Comparison of ENCODE assay signal across 9 cellular contexts in genomic region chr19:38317104-38317612, GRCh38. TPM values are rescaled to one million over a fixed set of nuclear protein-coding genes. Genes with fewer than 3 reads are reported as not detected.
A peak's percentile ranks its signal among the peaks of the same experiment; 100 is the strongest.
DNase-seq lines count a peak whose midpoint lies in the region; ATAC-seq, FAIRE-seq and TF ChIP-seq lines count a peak whose summit lies in the region.
"Had no signal": no experiment of that assay in that cellular context is flagged by ENCODE, and none has a peak within 500 bp of the region (broad histone marks: within the 10 kb centered on the region; RNA-seq: fewer than 3 reads in every experiment).

No MANE protein-coding gene starts in this region.

- peaks cover 3% of the 10 kb centered on the region; the same call in 1 of the 2 replicates for H3K4me1 ChIP-seq in GM12878 (ENCODE audit: control insufficient read depth, insufficient read depth, low read length)

- no peaks in the 10 kb centered on the region for H3K36me3 ChIP-seq in GM12878 (ENCODE audit: control insufficient read depth in 2 of 2, insufficient read depth in 2 of 2, low read length in 1 of 2)

- H2AFZ ChIP-seq in GM12878 (ENCODE audit: control insufficient read depth, low read depth, low read length) = peak overlapping the region; percentile 79

- H3K36me3 Mint-ChIP-seq in progenitor cell of endocrine pancreas (ENCODE audit: insufficient read depth) = no peaks in the 10 kb centered on the region

- no peak for TF ChIP-seq EP300 in GM12878 (IDR thresholded peaks at IDR 0.05; ENCODE audit: borderline replicate concordance in 1 of 2, control insufficient read depth in 1 of 2, low read depth in 2 of 2, low read length in 2 of 2)

- intact Hi-C loops in GM12878 (cut with micrococcal nuclease; ENCODE audit: unreplicated experiment) = loop anchor here (5.0 kb wide), 1 partner anchor 75 kb away; no protein-coding TSS in a partner anchor

- peak overlapping the region; percentile 56; the same call in 1 of the 2 replicates for H3K4me2 ChIP-seq in GM12878 (ENCODE audit: control insufficient read depth, insufficient read depth)

- SMC1A ChIA-PET in GM12878 (lab: Charles Lee; ENCODE audit: uncharacterized antibody, unreplicated experiment) = no interaction called here

- peaks cover 48% of the 10 kb centered on the region for H3K27me3 Mint-ChIP-seq in progenitor cell of endocrine pancreas

- peak; percentile 95 for DNase-seq in OCI-M1 (lab: John Stamatoyannopoulos, UW)
- no peak for DNase-seq in GM12878 (ENCODE audit: low read depth, low spot score)
- DNase-seq in progenitor cell of endocrine pancreas (ENCODE audit: low spot score, unreplicated experiment) = no peak
- DNase-seq in GM03348 (ENCODE audit: low spot score) = no peak
- DNase-seq in ecto neural progenitor cell (ENCODE audit: low spot score) = no peak
- no peak for DNase-seq in NCI-H2171 (lab: John Stamatoyannopoulos, UW)
- DNase-seq in NCI-H1436 treated with DMSO at 0.1 percent for 48 hours (lab: John Stamatoyannopoulos, UW) = no peak

- no peak overlapping the region for H3K4me3 Mint-ChIP-seq in progenitor cell of endocrine pancreas (ENCODE audit: low read depth)

- H3K27ac ChIP-seq in GM12878 (ENCODE audit: control insufficient read depth, insufficient read depth) = no peak overlapping the region

- 3% methylated on average over 11 of the region's 11 CpGs for WGBS in GM12878 (ENCODE audit: insufficient coverage, insufficient replicate concordance, low lambda C conversion rate, missing lambda C conversion rate)

- peaks cover 4% of the 10 kb centered on the region for H3K79me2 ChIP-seq in GM12878 (ENCODE audit: control insufficient read depth, insufficient read depth, low read length)

- BruUV-seq in GM12878 (replicated peaks; lab: Mats Ljungman, UMichigan) = no TSS peak

- TF ChIP-seq POLR2A in GM15510 (IDR thresholded peaks at IDR 0.05; ENCODE audit: borderline replicate concordance, extremely low read depth, insufficient read length) (peak; percentile 19), GM12878 (IDR thresholded peaks at IDR 0.05; ENCODE audit: low read depth, low read length) (no peak)

- H3K27ac Mint-ChIP-seq in progenitor cell of endocrine pancreas = peak overlapping the region; percentile 45

- no peaks in the 10 kb centered on the region for H3K9me3 ChIP-seq in GM12878 (replicated peaks; ENCODE audit: control insufficient read depth, insufficient read depth, low read length)

- H3K27me3 ChIP-seq in GM12878 (replicated peaks in 1 of 2; ENCODE audit: control insufficient read depth in 2 of 2, insufficient read depth in 2 of 2, low read length in 1 of 2) = no peaks in the 10 kb centered on the region; a peak in 2 of 4 replicates

- peaks cover 2% of the 10 kb centered on the region for H3K4me1 Mint-ChIP-seq in progenitor cell of endocrine pancreas (ENCODE audit: low read depth)

- H3K9me3 Mint-ChIP-seq in progenitor cell of endocrine pancreas (ENCODE audit: low read depth) = no peaks in the 10 kb centered on the region

- TF ChIP-seq RAD21 in GM12878 (IDR thresholded peaks at IDR 0.05; ENCODE audit: insufficient read depth, low read depth, low read length) = no peak

- RAD21 ChIA-PET in GM12878 (lab: Charles Lee; ENCODE audit: unreplicated experiment) = no interaction called here

- H4K20me1 ChIP-seq in GM12878 (ENCODE audit: control insufficient read depth, insufficient read depth) = no peaks in the 10 kb centered on the region

- H3K4me3 ChIP-seq in GM12878 = no peak overlapping the region; the same call in 1 of the 2 replicates

- in situ Hi-C loops in GM12878 (cut with MboI) = no loop called here

- POLR2A ChIA-PET in GM12878 (lab: Charles Lee) = no interaction called here

- no peak overlapping the region for H3K9ac ChIP-seq in GM12878 (ENCODE audit: control insufficient read depth, insufficient read depth, low read length)

- ATAC-seq in GM12878 = no peak

- no peak for FAIRE-seq in GM12878 (lab: Jason Lieb, UNC)
- FAIRE-seq: islet of Langerhans had no signal

- CTCF ChIA-PET in GM12878 (lab: Yijun Ruan, JAX) = no interaction called here

- TF ChIP-seq CTCF in GM12878 (IDR thresholded peaks at IDR 0.05 in 2 of 3, conservative IDR thresholded peaks at IDR 0.05 in 1 of 3; ENCODE audit: control insufficient read depth in 2 of 3, extremely low read depth in 1 of 3, insufficient read depth in 1 of 3, low read depth in 3 of 3, low read length in 3 of 3) (no peak), progenitor cell of endocrine pancreas (IDR thresholded peaks at IDR 0.05; ENCODE audit: unreplicated experiment) (no peak)

RNA-seq across cellular contexts. Expression of gene YIF1B, which starts 1.4 kb away (rescaled TPM):
- 21.0 and 28.2 TPM in 2 replicates for total RNA-seq in GM12878 (2013; cell fraction: nucleolus; rRNA removed)
- 66.5 and 68.0 TPM in 2 replicates for total RNA-seq in GM12878 (2014; rRNA removed)
- 28.1 and 30.4 TPM in 2 replicates for total RNA-seq in GM12878 (2014; rRNA removed; fragmentation: Illumina TruSeq; extraction: Trizol)
- 51.8 and 53.3 TPM in 2 replicates for total RNA-seq in GM12878 (2021)
- polyA plus RNA-seq in GM12878 (2011; ENCODE audit: low read depth) = 29.1 TPM
- polyA plus RNA-seq in GM12878 (2011; rRNA removed) = 21.8 and 55.2 TPM in 2 replicates
- 106 and 141 TPM in 2 replicates for polyA plus RNA-seq in GM12878 (2011; cell fraction: cytosol; rRNA removed)
- 83.0 and 83.2 TPM in 2 replicates for polyA plus RNA-seq in GM12878 (2011; cell fraction: nucleus; rRNA removed)
- 50.6 and 56.6 TPM in 2 replicates for polyA plus RNA-seq in GM12878 (2012)
- polyA plus RNA-seq in GM12878 (2014; fragmentation: Illumina TruSeq; extraction: Trizol) = 9.1 and 36.2 TPM in 2 replicates
- polyA plus RNA-seq in GM12878 (2014; fragmentation: Nextera tagmentation; extraction: Ambion mirVana) = 10 to 100 TPM in 1 of 2 experiments, 1 to 10 TPM in 1; 1.3 to 11.6 TPM
- 101 and 111 TPM in 2 replicates for polyA plus RNA-seq in GM12878 (2014; rRNA removed)
- polyA plus RNA-seq in GM12878 (2016; fragmentation: Nextera tagmentation; extraction: Ambion mirVana) = 100 to 1,000 TPM in 1 of 2 experiments, 10 to 100 TPM in 1; 95.4 to 106 TPM
- 33.1 and 60.1 TPM in 2 replicates for polyA minus RNA-seq in GM12878 (2011; rRNA and poly(A)+ RNA removed)
- 26.1 and 29.9 TPM in 2 replicates for polyA minus RNA-seq in GM12878 (2011; cell fraction: cytosol; rRNA and poly(A)+ RNA removed)
- polyA minus RNA-seq in GM12878 (2011; cell fraction: nucleus; rRNA and poly(A)+ RNA removed) = 7.5 and 12.6 TPM in 2 replicates
- 29.6 and 31.3 TPM in 2 replicates for total RNA-seq in progenitor cell of endocrine pancreas

RNA-seq across cellular contexts. Expression of gene KCNK6, which starts 2.5 kb away (rescaled TPM):
- total RNA-seq in GM12878 (2013; cell fraction: nucleolus; rRNA removed) = 0.15 and 0.83 TPM in 2 replicates
- total RNA-seq in GM12878 (2014; rRNA removed) = 1.1 and 1.2 TPM in 2 replicates
- total RNA-seq in GM12878 (2014; rRNA removed; fragmentation: Illumina TruSeq; extraction: Trizol) = 0.74 and 1.1 TPM in 2 replicates
- 0.98 and 1.1 TPM in 2 replicates for total RNA-seq in GM12878 (2021)
- polyA plus RNA-seq in GM12878 (2011; ENCODE audit: low read depth) = 2.0 TPM
- polyA plus RNA-seq in GM12878 (2011; rRNA removed) = 0.04 TPM in 2 replicates
- polyA plus RNA-seq in GM12878 (2011; cell fraction: cytosol; rRNA removed) = 0.02 and 0.04 TPM in 2 replicates
- polyA plus RNA-seq in GM12878 (2011; cell fraction: nucleus; rRNA removed) = 0.03 and 0.06 TPM in 2 replicates
- 2.1 and 2.4 TPM in 2 replicates for polyA plus RNA-seq in GM12878 (2012)
- polyA plus RNA-seq in GM12878 (2014; fragmentation: Illumina TruSeq; extraction: Trizol) = 0.98 and 1.4 TPM in 2 replicates
- under 1 TPM; 0.47 to 0.57 TPM for polyA plus RNA-seq in GM12878 (2014; fragmentation: Nextera tagmentation; extraction: Ambion mirVana)
- polyA plus RNA-seq in GM12878 (2014; rRNA removed) = 1.4 TPM in 2 replicates
- polyA plus RNA-seq in GM12878 (2016; fragmentation: Nextera tagmentation; extraction: Ambion mirVana) = 1 to 10 TPM in 1 of 2 experiments, under 1 TPM in 1; 0.91 to 1.3 TPM
- polyA minus RNA-seq in GM12878 (2011; rRNA and poly(A)+ RNA removed) = 0.07 and 0.10 TPM in 2 replicates
- not detected in 2 replicates for polyA minus RNA-seq in GM12878 (2011; cell fraction: cytosol; rRNA and poly(A)+ RNA removed)
- polyA minus RNA-seq in GM12878 (2011; cell fraction: nucleus; rRNA and poly(A)+ RNA removed) = not detected in 2 replicates
- 0.43 and 0.53 TPM in 2 replicates for total RNA-seq in progenitor cell of endocrine pancreas

RNA-seq across cellular contexts. Expression of gene C19orf33, which starts 13.1 kb away (rescaled TPM):
- total RNA-seq in GM12878 (2013; cell fraction: nucleolus; rRNA removed) = not detected in 2 replicates
- total RNA-seq in GM12878 (2014; rRNA removed) (0.45 TPM in 1 of 2 replicates, not detected in the other), GM12878 (2014; rRNA removed; fragmentation: Illumina TruSeq; extraction: Trizol) (not detected in 2 replicates), GM12878 (2021) (not detected in 2 replicates), progenitor cell of endocrine pancreas (3.0 and 3.5 TPM in 2 replicates)
- polyA plus RNA-seq in GM12878 (2011; ENCODE audit: low read depth) = not detected
- polyA plus RNA-seq in GM12878 (2011; rRNA removed) (not detected in 2 replicates), GM12878 (2014; fragmentation: Illumina TruSeq; extraction: Trizol) (not detected in 2 replicates), GM12878 (2014; fragmentation: Nextera tagmentation; extraction: Ambion mirVana) (not detected), GM12878 (2014; rRNA removed) (0.57 TPM in 1 of 2 replicates, not detected in the other), GM12878 (2016; fragmentation: Nextera tagmentation; extraction: Ambion mirVana) (under 1 TPM in 1 of 2 experiments, not detected in 1; 0.28 TPM)
- not detected in 2 replicates for polyA plus RNA-seq in GM12878 (2011; cell fraction: cytosol; rRNA removed)
- not detected in 2 replicates for polyA plus RNA-seq in GM12878 (2011; cell fraction: nucleus; rRNA removed)
- not detected in 2 replicates for polyA plus RNA-seq in GM12878 (2012)
- polyA minus RNA-seq in GM12878 (2011; rRNA and poly(A)+ RNA removed) = not detected in 2 replicates
- polyA minus RNA-seq in GM12878 (2011; cell fraction: cytosol; rRNA and poly(A)+ RNA removed) = 4.0 and 4.3 TPM in 2 replicates
- polyA minus RNA-seq in GM12878 (2011; cell fraction: nucleus; rRNA and poly(A)+ RNA removed) = 1.7 TPM in 1 of 2 replicates, not detected in the other

RNA-seq across cellular contexts. Expression of gene CATSPERG, which starts 18.5 kb away (rescaled TPM):
- 14.5 and 16.4 TPM in 2 replicates for total RNA-seq in GM12878 (2013; cell fraction: nucleolus; rRNA removed)
- total RNA-seq in GM12878 (2014; rRNA removed) (0.56 and 0.65 TPM in 2 replicates), GM12878 (2014; rRNA removed; fragmentation: Illumina TruSeq; extraction: Trizol) (0.76 and 1.2 TPM in 2 replicates), GM12878 (2021) (1.2 and 1.7 TPM in 2 replicates), progenitor cell of endocrine pancreas (21.0 TPM in 2 replicates)
- polyA plus RNA-seq in GM12878 (2011; ENCODE audit: low read depth) = 0.66 TPM
- polyA plus RNA-seq in GM12878 (2011; rRNA removed) (0.61 and 1.1 TPM in 2 replicates), GM12878 (2014; fragmentation: Illumina TruSeq; extraction: Trizol) (0.15 and 0.98 TPM in 2 replicates), GM12878 (2014; fragmentation: Nextera tagmentation; extraction: Ambion mirVana) (under 1 TPM; 0.11 to 0.15 TPM), GM12878 (2014; rRNA removed) (0.70 and 0.75 TPM in 2 replicates), GM12878 (2016; fragmentation: Nextera tagmentation; extraction: Ambion mirVana) (1 to 10 TPM in 1 of 2 experiments, under 1 TPM in 1; 0.15 to 1.3 TPM)
- 0.57 and 0.99 TPM in 2 replicates for polyA plus RNA-seq in GM12878 (2011; cell fraction: cytosol; rRNA removed)
- polyA plus RNA-seq in GM12878 (2011; cell fraction: nucleus; rRNA removed) = 2.2 and 3.3 TPM in 2 replicates
- 0.77 and 0.96 TPM in 2 replicates for polyA plus RNA-seq in GM12878 (2012)
- 4.1 and 5.6 TPM in 2 replicates for polyA minus RNA-seq in GM12878 (2011; rRNA and poly(A)+ RNA removed)
- polyA minus RNA-seq in GM12878 (2011; cell fraction: cytosol; rRNA and poly(A)+ RNA removed) = 0.73 TPM in 1 of 2 replicates, not detected in the other
- 3.9 and 7.2 TPM in 2 replicates for polyA minus RNA-seq in GM12878 (2011; cell fraction: nucleus; rRNA and poly(A)+ RNA removed)

RNA-seq across cellular contexts. Expression of gene SPINT2, which starts 52.8 kb away (rescaled TPM):
- 3.9 and 5.4 TPM in 2 replicates for total RNA-seq in GM12878 (2013; cell fraction: nucleolus; rRNA removed)
- total RNA-seq in GM12878 (2014; rRNA removed) (17.8 and 27.0 TPM in 2 replicates), GM12878 (2014; rRNA removed; fragmentation: Illumina TruSeq; extraction: Trizol) (17.3 and 17.5 TPM in 2 replicates), GM12878 (2021) (18.8 and 25.8 TPM in 2 replicates), progenitor cell of endocrine pancreas (519 and 559 TPM in 2 replicates)
- polyA plus RNA-seq in GM12878 (2011; ENCODE audit: low read depth) = 7.5 TPM
- polyA plus RNA-seq in GM12878 (2011; rRNA removed) (0.15 and 0.27 TPM in 2 replicates), GM12878 (2014; fragmentation: Illumina TruSeq; extraction: Trizol) (6.9 and 14.1 TPM in 2 replicates), GM12878 (2014; fragmentation: Nextera tagmentation; extraction: Ambion mirVana) (10 to 100 TPM in 1 of 2 experiments, 1 to 10 TPM in 1; 6.5 to 10.2 TPM), GM12878 (2014; rRNA removed) (19.8 and 22.6 TPM in 2 replicates), GM12878 (2016; fragmentation: Nextera tagmentation; extraction: Ambion mirVana) (10 to 100 TPM; 22.2 to 26.5 TPM)
- polyA plus RNA-seq in GM12878 (2011; cell fraction: cytosol; rRNA removed) = 0.21 and 0.64 TPM in 2 replicates
- polyA plus RNA-seq in GM12878 (2011; cell fraction: nucleus; rRNA removed) = 0.49 TPM in 1 of 2 replicates, not detected in the other
- 10.9 and 14.1 TPM in 2 replicates for polyA plus RNA-seq in GM12878 (2012)
- polyA minus RNA-seq in GM12878 (2011; rRNA and poly(A)+ RNA removed) = 0.44 TPM in 1 of 2 replicates, not detected in the other
- not detected in 2 replicates for polyA minus RNA-seq in GM12878 (2011; cell fraction: cytosol; rRNA and poly(A)+ RNA removed)
- not detected in 2 replicates for polyA minus RNA-seq in GM12878 (2011; cell fraction: nucleus; rRNA and poly(A)+ RNA removed)
